Comparison of ENCODE assay signal across 9 cellular contexts in genomic region chr9:109880276-109881169, GRCh38.
DNase-seq lines count a peak whose midpoint lies in the region; ATAC-seq and TF ChIP-seq lines count a peak whose summit lies in the region.
"Had no signal": no experiment of that assay in that cellular context is flagged by ENCODE, and none has a peak within 500 bp of the region (broad histone marks: within the 10 kb centered on the region; RNA-seq: fewer than 3 reads in every experiment).

No MANE protein-coding gene starts in this region.

- no peaks in the 10 kb centered on the region for H4K20me1 ChIP-seq in DOHH2 (ENCODE audit: control insufficient read depth, insufficient read depth, low read depth, low read length)

- TF ChIP-seq EP300 in upper lobe of left lung (IDR thresholded peaks at IDR 0.05), result no peak

- peaks cover 3% of the 10 kb centered on the region for H3K27me3 Mint-ChIP-seq in activated CD8-positive, alpha-beta T cell treated with anti-CD3 and anti-CD28 coated beads for 36 hours

- H3K4me1 Mint-ChIP-seq in activated CD8-positive, alpha-beta T cell treated with anti-CD3 and anti-CD28 coated beads for 36 hours (ENCODE audit: low read depth), result no peaks in the 10 kb centered on the region

- no peak overlapping the region for H3K27ac Mint-ChIP-seq in activated CD8-positive, alpha-beta T cell treated with anti-CD3 and anti-CD28 coated beads for 36 hours

- H3K36me3 Mint-ChIP-seq in activated CD8-positive, alpha-beta T cell treated with anti-CD3 and anti-CD28 coated beads for 36 hours (ENCODE audit: low read depth), result no peaks in the 10 kb centered on the region

- H3K9me3 ChIP-seq in DOHH2 (ENCODE audit: control insufficient read depth, insufficient read depth, low read length) (no peaks in the 10 kb centered on the region), upper lobe of left lung (no peaks in the 10 kb centered on the region)

- CTCF ChIA-PET in activated CD8-positive, alpha-beta T cell treated with anti-CD3 and anti-CD28 coated beads for 36 hours (lab: Charles Lee), result interaction anchor here (1.3 kb wide), 1 partner anchor 272 kb away, joined by 4 read pairs; no protein-coding TSS in a partner anchor

- H3K4me3 ChIP-seq in DOHH2 (ENCODE audit: low read length) (no peak overlapping the region), upper lobe of left lung (no peak overlapping the region)
- peak overlapping the region; percentile 36 for H3K4me3 ChIP-seq in Jurkat, Clone E6-1 (ENCODE audit: low read length)

- no peak for TF ChIP-seq POLR2A in upper lobe of left lung (IDR thresholded peaks at IDR 0.05)

- H3K27ac ChIP-seq in DOHH2 (ENCODE audit: low read depth, low read length) (no peak overlapping the region), upper lobe of left lung (no peak overlapping the region)
- H3K27ac ChIP-seq: parathyroid adenoma had no signal

- H3K27me3 ChIP-seq in DOHH2 (ENCODE audit: control insufficient read depth, low read length), result peaks cover 11% of the 10 kb centered on the region
- H3K27me3 ChIP-seq in upper lobe of left lung, result no peaks in the 10 kb centered on the region

- peak; percentile 76 for DNase-seq in Jurkat, Clone E6-1 (ENCODE audit: low read depth, low spot score)
- DNase-seq in activated CD8-positive, alpha-beta T cell treated with anti-CD3 and anti-CD28 coated beads for 36 hours, result peak; percentile 46
- DNase-seq in iPS DF 19.7 (ENCODE audit: low read depth, low spot score) (peak; percentile 45), upper lobe of left lung (no peak), mucosa of gallbladder (ENCODE audit: low spot score) (no peak), GDM1 (lab: John Stamatoyannopoulos, UW) (no peak)

- H3K4me1 ChIP-seq in DOHH2 (ENCODE audit: control insufficient read depth, low read length) (no peaks in the 10 kb centered on the region), upper lobe of left lung (no peaks in the 10 kb centered on the region)
- H3K4me1 ChIP-seq: parathyroid adenoma had no signal

- TF ChIP-seq CTCF in DOHH2 (IDR thresholded peaks at IDR 0.05; ENCODE audit: low read depth, low read length, poor library complexity, severe bottlenecking) (peak; percentile 69), upper lobe of left lung (IDR thresholded peaks at IDR 0.05) (peak; percentile 13 to 68 (median 54))
- TF ChIP-seq CTCF in activated CD8-positive, alpha-beta T cell treated with anti-CD3 and anti-CD28 coated beads for 36 hours (IDR thresholded peaks at IDR 0.05), result peak; percentile 83

- no peaks in the 10 kb centered on the region for H3K79me2 ChIP-seq in DOHH2 (ENCODE audit: control insufficient read depth, low read length)
- H3K79me2 ChIP-seq: parathyroid adenoma had no signal

- POLR2A ChIA-PET in activated CD8-positive, alpha-beta T cell treated with anti-CD3 and anti-CD28 coated beads for 36 hours (lab: Charles Lee), result no interaction called here

- H3K9me3 Mint-ChIP-seq in activated CD8-positive, alpha-beta T cell treated with anti-CD3 and anti-CD28 coated beads for 36 hours, result no peaks in the 10 kb centered on the region

- intact Hi-C loops in activated CD8-positive, alpha-beta T cell treated with anti-CD3 and anti-CD28 coated beads for 36 hours (cut with micrococcal nuclease), result no loop called here

- ATAC-seq in GM21360 (IDR thresholded peaks at IDR 0.05; ENCODE audit: unreplicated experiment) (peak; percentile 88), upper lobe of left lung (ENCODE audit: low FRiP score in 2 of 2) (peak in 1 of 2 donors; percentile 54)
- peak; percentile 86 for ATAC-seq in activated CD8-positive, alpha-beta T cell treated with anti-CD3 and anti-CD28 coated beads for 36 hours

- WGBS in upper lobe of left lung, 2 donors, result 71 to 74% methylated on average over 10 of the region's 10 CpGs

- H3K4me3 Mint-ChIP-seq in activated CD8-positive, alpha-beta T cell treated with anti-CD3 and anti-CD28 coated beads for 36 hours, result no peak overlapping the region

- H3K36me3 ChIP-seq in DOHH2 (ENCODE audit: control insufficient read depth, low read length), result no peaks in the 10 kb centered on the region
- no peaks in the 10 kb centered on the region for H3K36me3 ChIP-seq in upper lobe of left lung

- peak overlapping the region; percentile 29; the same call in 1 of the 2 replicates for H3K4me2 ChIP-seq in DOHH2 (ENCODE audit: low read length)

- no peaks in the 10 kb centered on the region for H3K9me2 ChIP-seq in DOHH2 (replicated peaks; ENCODE audit: control insufficient read depth, low read length)

- H3F3A ChIP-seq in DOHH2 (ENCODE audit: control insufficient read depth, insufficient read depth), result no peaks in the 10 kb centered on the region

Comparison
In these comparisons a context has a peak if more than half of its experiments do, and no peak if none do; other contexts are left out.
1. DNase-seq: peak in Jurkat, Clone E6-1 (single experiment), activated CD8-positive, alpha-beta T cell treated with anti-CD3 and anti-CD28 coated beads for 36 hours (single experiment) and iPS DF 19.7 (single experiment); none in upper lobe of left lung (0 of 2), mucosa of gallbladder (single experiment) and GDM1 (single experiment).
2. Peak in every context shown above with its lines, with median percentiles within 50 percentile points of each other: CTCF ChIP-seq.